16 cellular contexts compared by ENCODE assay signal in the genomic region with DNA sequence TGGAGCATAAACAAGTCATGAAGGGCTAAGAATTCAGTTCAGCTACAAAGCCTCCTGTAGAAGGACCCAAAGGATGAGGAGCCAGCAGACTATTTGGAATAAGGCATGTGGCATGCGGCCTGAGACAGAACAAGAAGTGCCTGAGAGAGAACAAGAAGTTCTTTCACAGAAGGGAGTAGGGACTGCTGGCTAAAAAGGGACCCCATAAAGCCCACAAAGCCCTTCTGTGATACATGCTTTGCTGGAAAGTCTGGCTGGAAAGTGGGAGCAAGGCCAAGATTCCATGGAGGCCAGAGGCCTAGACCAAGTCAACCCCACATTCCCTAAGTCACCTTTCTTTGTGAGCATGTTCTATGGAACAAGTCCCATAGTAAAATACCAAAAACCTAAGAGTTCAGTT. TPM values are rescaled to one million over a fixed set of nuclear protein-coding genes. Genes with fewer than 3 reads are reported as not detected.
A peak's percentile ranks its signal among the peaks of the same experiment; 100 is the strongest.
DNase-seq lines count a peak whose midpoint lies in the region; ATAC-seq and TF ChIP-seq lines count a peak whose summit lies in the region.
"Had no signal": no experiment of that assay in that cellular context is flagged by ENCODE, and none has a peak within 500 bp of the region (broad histone marks: within the 10 kb centered on the region; RNA-seq: fewer than 3 reads in every experiment).

No MANE protein-coding gene starts in this region.

- H3K36me3 ChIP-seq in adipocyte (ENCODE audit: control insufficient read depth, insufficient read depth, low read length, severe bottlenecking) (peaks cover 41% of the 10 kb centered on the region), heart left ventricle (peaks cover 0 to 44% (median 35%) of the 10 kb centered on the region in 9 donors)

- intact Hi-C loops in heart left ventricle (cut with DNase I): loop anchor here in 1 of 10 donors (10.0 kb wide), 1 partner anchor 170 kb away; no protein-coding TSS in a partner anchor

- no peaks in the 10 kb centered on the region for H3K9me3 ChIP-seq in adipocyte (ENCODE audit: control insufficient read depth, low read length)
- H3K9me3 ChIP-seq in heart left ventricle: no peaks in the 10 kb centered on the region
- H3K9me3 ChIP-seq: adrenal gland had no signal

- H3K27ac ChIP-seq in 22Rv1: peak overlapping the region; percentile 21; the same call in 1 of the 2 replicates
- peak overlapping the region; percentile 22 to 88 (median 53) for H3K27ac ChIP-seq in heart left ventricle

- peak; percentile 22 for DNase-seq in adipocyte (ENCODE audit: low read depth)
- peak in 4 of 5 donors; percentile 24 to 80 (median 38) for DNase-seq in heart left ventricle
- DNase-seq in progenitor cell of endocrine pancreas (ENCODE audit: low spot score, unreplicated experiment): no peak
- DNase-seq in activated naive CD4-positive, alpha-beta T cell treated with anti-CD3 and anti-CD28 coated beads, Interleukin-2, amount 10 ng/mL, durations not matched to agents 7 days and 5 days: no peak
- DNase-seq: activated CD4-positive, alpha-beta T cell treated with anti-CD3 and anti-CD28 coated beads, Interleukin-2, amount 50 U/mL, for 4 hours; GF-D8; Karpas-422; NCI-H2227 treated with DMSO at 0.1 percent for 48 hours had no signal

- no peaks in the 10 kb centered on the region for H3K27me3 Mint-ChIP-seq in progenitor cell of endocrine pancreas
- no peaks in the 10 kb centered on the region for H3K27me3 Mint-ChIP-seq in activated naive CD4-positive, alpha-beta T cell treated with anti-CD3 and anti-CD28 coated beads, Interleukin-2, amount 10 ng/mL, durations not matched to agents 7 days and 5 days
- H3K27me3 Mint-ChIP-seq: stimulated activated naive CD8-positive, alpha-beta T cell treated with anti-CD3 and anti-CD28 coated beads, Interleukin-15, Interleukin-2, amounts not matched to agents 100 ng/mL and 50 ng/mL, for 24 hours had no signal

- H3K27me3 ChIP-seq in adipocyte (replicated peaks; ENCODE audit: control insufficient read depth, insufficient read depth, low read length) (no peaks in the 10 kb centered on the region), heart left ventricle (no peaks in the 10 kb centered on the region)
- H3K27me3 ChIP-seq: adrenal gland had no signal

- H3K4me3 Mint-ChIP-seq in progenitor cell of endocrine pancreas (ENCODE audit: low read depth): no peak overlapping the region
- H3K4me3 Mint-ChIP-seq in activated naive CD4-positive, alpha-beta T cell treated with anti-CD3 and anti-CD28 coated beads, Interleukin-2, amount 10 ng/mL, durations not matched to agents 7 days and 5 days: no peak overlapping the region
- H3K4me3 Mint-ChIP-seq: memory B cell; stimulated activated naive CD8-positive, alpha-beta T cell treated with anti-CD3 and anti-CD28 coated beads, Interleukin-15, Interleukin-2, amounts not matched to agents 100 ng/mL and 50 ng/mL, for 24 hours had no signal

- CTCF ChIA-PET in activated naive CD4-positive, alpha-beta T cell treated with anti-CD3 and anti-CD28 coated beads, Interleukin-2, amount 10 ng/mL, durations not matched to agents 7 days and 5 days (lab: Charles Lee): interaction anchor here (0.6 kb wide), 1 partner anchor 66 kb away, joined by 3 read pairs; no protein-coding TSS in a partner anchor

- H3K9me3 Mint-ChIP-seq in progenitor cell of endocrine pancreas (ENCODE audit: low read depth): no peaks in the 10 kb centered on the region
- H3K9me3 Mint-ChIP-seq in activated naive CD4-positive, alpha-beta T cell treated with anti-CD3 and anti-CD28 coated beads, Interleukin-2, amount 10 ng/mL, durations not matched to agents 7 days and 5 days: no peaks in the 10 kb centered on the region
- H3K9me3 Mint-ChIP-seq: memory B cell; stimulated activated naive CD8-positive, alpha-beta T cell treated with anti-CD3 and anti-CD28 coated beads, Interleukin-15, Interleukin-2, amounts not matched to agents 100 ng/mL and 50 ng/mL, for 24 hours had no signal

- peaks cover 6% of the 10 kb centered on the region for H3K4me1 Mint-ChIP-seq in progenitor cell of endocrine pancreas (ENCODE audit: low read depth)
- peaks cover 6% of the 10 kb centered on the region for H3K4me1 Mint-ChIP-seq in activated naive CD4-positive, alpha-beta T cell treated with anti-CD3 and anti-CD28 coated beads, Interleukin-2, amount 10 ng/mL, durations not matched to agents 7 days and 5 days
- H3K4me1 Mint-ChIP-seq: memory B cell had no signal

- 19 to 50% (median 34%) methylated on average over 1 of the region's 1 CpG for WGBS in heart left ventricle, 4 donors

- H3K27ac Mint-ChIP-seq in progenitor cell of endocrine pancreas: peak overlapping the region; percentile 73
- no peak overlapping the region for H3K27ac Mint-ChIP-seq in activated naive CD4-positive, alpha-beta T cell treated with anti-CD3 and anti-CD28 coated beads, Interleukin-2, amount 10 ng/mL, durations not matched to agents 7 days and 5 days
- H3K27ac Mint-ChIP-seq: memory B cell; stimulated activated naive CD8-positive, alpha-beta T cell treated with anti-CD3 and anti-CD28 coated beads, Interleukin-15, Interleukin-2, amounts not matched to agents 100 ng/mL and 50 ng/mL, for 24 hours had no signal

- peaks cover 16% of the 10 kb centered on the region for H3K4me1 ChIP-seq in adipocyte (ENCODE audit: control insufficient read depth, insufficient read depth, low read length)
- peaks cover 0 to 45% (median 13%) of the 10 kb centered on the region in 12 donors for H3K4me1 ChIP-seq in heart left ventricle
- H3K4me1 ChIP-seq: adrenal gland had no signal

- no peak for TF ChIP-seq POLR2A in heart left ventricle (IDR thresholded peaks at IDR 0.05)

- TF ChIP-seq CTCF in 22Rv1 (IDR thresholded peaks at IDR 0.05) (no peak), heart left ventricle (IDR thresholded peaks at IDR 0.05) (no peak), progenitor cell of endocrine pancreas (IDR thresholded peaks at IDR 0.05; ENCODE audit: unreplicated experiment) (no peak)

- H3K4me3 ChIP-seq in adipocyte (ENCODE audit: low read length) (no peak overlapping the region), heart left ventricle (no peak overlapping the region)
- H3K4me3 ChIP-seq: adrenal gland had no signal

- no peak overlapping the region for H3K9ac ChIP-seq in adipocyte (ENCODE audit: low read length)

- peaks cover 7% of the 10 kb centered on the region for H3K36me3 Mint-ChIP-seq in progenitor cell of endocrine pancreas (ENCODE audit: insufficient read depth)
- peaks cover 23% of the 10 kb centered on the region for H3K36me3 Mint-ChIP-seq in activated naive CD4-positive, alpha-beta T cell treated with anti-CD3 and anti-CD28 coated beads, Interleukin-2, amount 10 ng/mL, durations not matched to agents 7 days and 5 days
- H3K36me3 Mint-ChIP-seq: memory B cell had no signal

- ATAC-seq in heart left ventricle (peak; percentile 65 to 80 (median 75)), GM21367 (IDR thresholded peaks at IDR 0.05; ENCODE audit: unreplicated experiment) (no peak), HG03108 (IDR thresholded peaks at IDR 0.05; ENCODE audit: unreplicated experiment) (no peak), HG02981 (IDR thresholded peaks at IDR 0.05; ENCODE audit: unreplicated experiment) (no peak)
- ATAC-seq: HCT116 had no signal

RNA-seq across cellular contexts. Expression of gene UBAP2, which starts 35.9 kb away (rescaled TPM):
- total RNA-seq in heart left ventricle: 10 to 100 TPM; 22.6 to 36.2 (median 30.7) TPM
- polyA plus RNA-seq in heart left ventricle: 10 to 100 TPM; 12.9 to 15.2 TPM
- 56.7 and 58.1 TPM in 2 replicates for total RNA-seq in progenitor cell of endocrine pancreas

RNA-seq across cellular contexts. Expression of gene DCAF12, which starts 41.9 kb away (rescaled TPM):
- 10 to 100 TPM; 14.2 to 29.4 (median 16.7) TPM for total RNA-seq in heart left ventricle
- polyA plus RNA-seq in heart left ventricle: 10 to 100 TPM in 1 of 2 donors, 1 to 10 TPM in 1; 5.6 to 17.8 TPM
- total RNA-seq in progenitor cell of endocrine pancreas: 48.7 and 50.4 TPM in 2 replicates

Comparison
In these comparisons a context has a peak if more than half of its experiments do, and no peak if none do; other contexts are left out.
1. DNase-seq: peak in adipocyte (single experiment) and heart left ventricle (4 of 5); none in progenitor cell of endocrine pancreas (single experiment) and activated naive CD4-positive, alpha-beta T cell treated with anti-CD3 and anti-CD28 coated beads, Interleukin-2, amount 10 ng/mL, durations not matched to agents 7 days and 5 days (single experiment).
2. ATAC-seq: peak in heart left ventricle (4 of 4); none in GM21367 (single experiment), HG03108 (single experiment) and HG02981 (single experiment).